ENCODE assay signal across 1 cellular context in the genomic region with DNA sequence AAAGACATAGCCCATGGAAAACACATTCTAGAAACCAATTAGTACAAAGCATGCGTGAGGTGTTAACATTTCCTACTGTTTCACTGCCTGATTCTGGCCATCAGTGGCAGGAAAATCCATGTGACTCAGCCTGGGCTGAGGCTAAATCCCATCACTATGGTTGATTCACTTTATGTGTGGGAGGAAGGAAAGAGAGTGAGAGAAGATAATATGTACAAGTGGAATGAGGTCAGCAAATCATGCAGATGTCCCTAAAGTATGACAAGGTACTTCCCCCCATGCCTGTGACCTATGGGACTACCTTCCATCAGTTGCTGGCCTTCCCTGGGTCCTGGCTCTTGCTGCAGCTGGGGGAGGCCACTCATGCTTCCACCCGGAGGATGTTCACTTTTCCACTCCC.
TF ChIP-seq lines count a peak whose summit lies in the region.

No MANE protein-coding gene starts in this region.

TF ChIP-seq in SK-N-SH treated with all-trans-retinoic acid at 6 μM for 48 hours, 23 proteins besides CTCF, POLR2A, EP300 and RAD21 (continued from another document):
- TF ChIP-seq, protein P1, sequence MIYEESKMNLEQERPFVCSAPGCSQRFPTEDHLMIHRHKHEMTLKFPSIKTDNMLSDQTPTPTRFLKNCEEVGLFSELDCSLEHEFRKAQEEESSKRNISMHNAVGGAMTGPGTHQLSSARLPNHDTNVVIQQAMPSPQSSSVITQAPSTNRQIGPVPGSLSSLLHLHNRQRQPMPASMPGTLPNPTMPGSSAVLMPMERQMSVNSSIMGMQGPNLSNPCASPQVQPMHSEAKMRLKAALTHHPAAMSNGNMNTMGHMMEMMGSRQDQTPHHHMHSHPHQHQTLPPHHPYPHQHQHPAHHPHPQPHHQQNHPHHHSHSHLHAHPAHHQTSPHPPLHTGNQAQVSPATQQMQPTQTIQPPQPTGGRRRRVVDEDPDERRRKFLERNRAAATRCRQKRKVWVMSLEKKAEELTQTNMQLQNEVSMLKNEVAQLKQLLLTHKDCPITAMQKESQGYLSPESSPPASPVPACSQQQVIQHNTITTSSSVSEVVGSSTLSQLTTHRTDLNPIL (CRISPR knock-in tag; IDR thresholded peaks at IDR 0.05; ENCODE audit: low read depth) = no peak
- TF ChIP-seq ARNTL (CRISPR knock-in tag; IDR thresholded peaks at IDR 0.05; ENCODE audit: borderline replicate concordance, low read depth) (no peak), ZC3H10 (CRISPR knock-in tag; IDR thresholded peaks at IDR 0.05) (no peak)
TF ChIP-seq in SK-N-SH treated with all-trans-retinoic acid at 6 μM for 48 hours: peak in this region for 0.
